Comparison of ENCODE assay signal across 8 cellular contexts in genomic region chr2:25878361-25879132, GRCh38. TPM values are rescaled to one million over a fixed set of nuclear protein-coding genes. Genes with fewer than 3 reads are reported as not detected.
DNase-seq lines count a peak whose midpoint lies in the region; ATAC-seq, FAIRE-seq and TF ChIP-seq lines count a peak whose summit lies in the region.

Gene ASXL2 (minus strand): TSS chr2:25878487. CDS start chr2:25878222, 265 bp downstream.

- H3K36me3 ChIP-seq in KOPT-K1 (ENCODE audit: insufficient read depth, low read length) (peaks cover 13% of the 10 kb centered on the region), esophagus squamous epithelium (peaks cover 0 to 12% (median 0%) of the 10 kb centered on the region in 3 donors)

- H3K9me3 ChIP-seq in KOPT-K1 (ENCODE audit: insufficient read depth, low read length, poor library complexity, severe bottlenecking) (no peaks in the 10 kb centered on the region), esophagus squamous epithelium (no peaks in the 10 kb centered on the region)

- DNase-seq in DMS79 (lab: John Stamatoyannopoulos, UW) (peak; percentile 96), RCC 7860 (ENCODE audit: low spot score) (peak; percentile 96), esophagus squamous epithelium (lab: John Stamatoyannopoulos, UW) (peak; percentile 92), myocyte (ENCODE audit: low read depth) (peak; percentile 96)
- peak; percentile 97 to 98 for DNase-seq in activated T-cell treated with anti-CD3 and anti-CD28 coated beads, Interleukin-2, amount 50 U/mL, for 72 hours
- peak; percentile 95 to 96 for DNase-seq in stimulated activated CD8-positive, alpha-beta memory T cell treated with anti-CD3 and anti-CD28 coated beads, Interleukin-7, amount 100 ng/mL, for 48 hours (ENCODE audit: extremely low read depth in 1 of 2, low read depth in 1 of 2)

- 5 to 9% methylated on average over 12 to 14 of the region's 56 CpGs for WGBS in esophagus squamous epithelium, 2 donors

- peaks cover 0 to 4% of the 10 kb centered on the region in 2 donors for H3K9me3 Mint-ChIP-seq in activated T-cell treated with anti-CD3 and anti-CD28 coated beads, Interleukin-2, amount 50 U/mL, for 72 hours

- H3K27me3 ChIP-seq in esophagus squamous epithelium = peaks cover 0 to 13% (median 0%) of the 10 kb centered on the region in 4 donors

- H3K27ac Mint-ChIP-seq in activated T-cell treated with anti-CD3 and anti-CD28 coated beads, Interleukin-2, amount 50 U/mL, for 72 hours = peak within 1 kb of the TSS; percentile 99

- peaks cover 66% of the 10 kb centered on the region for H3K4me1 Mint-ChIP-seq in activated T-cell treated with anti-CD3 and anti-CD28 coated beads, Interleukin-2, amount 50 U/mL, for 72 hours (ENCODE audit: low read depth)

- H3K27me3 Mint-ChIP-seq in activated T-cell treated with anti-CD3 and anti-CD28 coated beads, Interleukin-2, amount 50 U/mL, for 72 hours (ENCODE audit: low read depth) = no peaks in the 10 kb centered on the region

- TF ChIP-seq POLR2A in esophagus squamous epithelium (IDR thresholded peaks at IDR 0.05) = peak in 3 of 4 donors; percentile 60 to 75 (median 62)

- H3K4me1 ChIP-seq in esophagus squamous epithelium = peaks cover 0 to 30% (median 16%) of the 10 kb centered on the region in 3 donors

- peak within 1 kb of the TSS; percentile 96 to 100 for H3K4me3 Mint-ChIP-seq in activated T-cell treated with anti-CD3 and anti-CD28 coated beads, Interleukin-2, amount 50 U/mL, for 72 hours

- peak within 1 kb of the TSS; percentile 87 for H3K27ac ChIP-seq in KOPT-K1 (ENCODE audit: low read depth, low read length, poor library complexity, severe bottlenecking)
- peak within 1 kb of the TSS; percentile 88 to 99 (median 96) for H3K27ac ChIP-seq in esophagus squamous epithelium

- H3K4me3 ChIP-seq in esophagus squamous epithelium = peak within 1 kb of the TSS; percentile 64 to 99 (median 96)

- ATAC-seq in GM21786 (IDR thresholded peaks at IDR 0.05; ENCODE audit: unreplicated experiment) = peak; percentile 92
- ATAC-seq in activated T-cell treated with anti-CD3 and anti-CD28 coated beads, Interleukin-2, amount 50 U/mL, for 72 hours (replicated peaks in 1 of 2) = peak; percentile 89 to 90

- intact Hi-C loops in esophagus squamous epithelium (cut with DNase I) = no loop called here

- FAIRE-seq in RCC 7860 (lab: Jason Lieb, UNC) = peak; percentile 57

- TF ChIP-seq CTCF in esophagus squamous epithelium (IDR thresholded peaks at IDR 0.05) = peak in 4 of 6 experiments; percentile 14 to 44 (median 23)

- H3K36me3 Mint-ChIP-seq in activated T-cell treated with anti-CD3 and anti-CD28 coated beads, Interleukin-2, amount 50 U/mL, for 72 hours (ENCODE audit: insufficient read depth in 2 of 2) = peaks cover 4 to 8% of the 10 kb centered on the region in 2 donors

RNA-seq across cellular contexts. Expression of gene ASXL2, which starts in this region (rescaled TPM):
- 10 to 100 TPM; 38.9 to 39.8 TPM for total RNA-seq in activated T-cell treated with anti-CD3 and anti-CD28 coated beads, Interleukin-2, amount 50 U/mL, for 72 hours
- total RNA-seq in esophagus squamous epithelium (10 to 100 TPM; 15.3 to 17.5 (median 16.3) TPM), myocyte (14.0 and 15.4 TPM in 2 replicates)
- 7.4 TPM for polyA plus RNA-seq in myocyte (2012)

Comparison
In these comparisons a context has a peak if more than half of its experiments do, and no peak if none do; other contexts are left out.
1. Peak in every context shown above with its lines: DNase-seq, ATAC-seq, H3K4me3 ChIP-seq and H3K27ac ChIP-seq.